In the genomic region with DNA sequence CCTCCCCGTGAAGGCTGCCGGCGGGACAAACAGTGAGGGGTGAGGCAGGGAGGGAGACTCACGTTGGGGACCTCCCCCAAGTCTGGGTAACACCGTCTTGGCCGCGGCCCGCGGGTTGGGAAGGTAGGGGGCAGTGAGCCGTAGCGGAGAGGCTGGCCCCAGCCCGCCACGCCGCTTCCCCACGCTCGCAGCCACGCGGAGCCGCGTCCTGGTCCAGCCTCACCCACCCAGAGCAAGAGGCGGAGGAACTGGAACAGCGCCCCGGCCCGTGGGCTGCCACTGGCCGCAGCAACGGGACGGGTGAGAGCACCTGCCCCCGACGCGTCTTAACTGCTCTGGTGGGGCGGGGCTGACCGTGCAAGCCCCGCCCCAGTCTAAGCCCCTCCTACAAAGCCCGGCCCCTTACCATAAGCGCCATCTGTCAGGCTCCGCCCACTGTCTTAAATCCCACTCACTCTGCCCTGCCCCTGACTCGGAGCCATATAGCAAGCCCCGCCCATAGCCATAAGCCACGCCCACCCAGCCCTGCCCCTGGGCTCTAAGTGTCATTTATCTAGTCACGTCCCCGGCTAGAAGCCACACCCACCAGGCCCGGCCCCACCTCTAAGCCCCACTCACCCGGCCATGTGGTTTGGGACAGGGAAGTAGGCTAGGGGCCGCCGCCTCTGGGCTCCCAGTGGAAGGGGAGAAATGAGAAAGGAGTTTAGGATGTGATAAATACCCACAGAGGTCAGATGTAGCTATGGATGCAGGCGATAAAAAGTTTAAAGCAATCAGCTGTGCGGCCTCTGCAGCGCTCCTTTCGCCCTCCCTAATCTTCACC, we compare ENCODE assay signal across 1 cellular context.
TF ChIP-seq lines count a peak whose summit lies in the region.

No MANE protein-coding gene starts in this region.

TF ChIP-seq in SK-N-SH, 30 proteins besides CTCF, POLR2A, EP300 and RAD21:
- TF ChIP-seq PBX3 (IDR thresholded peaks at IDR 0.05) (peak; percentile 55), GABPA (IDR thresholded peaks at IDR 0.05; ENCODE audit: low read depth) (no peak), MXI1 (IDR thresholded peaks at IDR 0.05; ENCODE audit: low read depth, low read length) (peak; percentile 88)
